Comparison of ENCODE assay signal across 8 cellular contexts in the genomic region with DNA sequence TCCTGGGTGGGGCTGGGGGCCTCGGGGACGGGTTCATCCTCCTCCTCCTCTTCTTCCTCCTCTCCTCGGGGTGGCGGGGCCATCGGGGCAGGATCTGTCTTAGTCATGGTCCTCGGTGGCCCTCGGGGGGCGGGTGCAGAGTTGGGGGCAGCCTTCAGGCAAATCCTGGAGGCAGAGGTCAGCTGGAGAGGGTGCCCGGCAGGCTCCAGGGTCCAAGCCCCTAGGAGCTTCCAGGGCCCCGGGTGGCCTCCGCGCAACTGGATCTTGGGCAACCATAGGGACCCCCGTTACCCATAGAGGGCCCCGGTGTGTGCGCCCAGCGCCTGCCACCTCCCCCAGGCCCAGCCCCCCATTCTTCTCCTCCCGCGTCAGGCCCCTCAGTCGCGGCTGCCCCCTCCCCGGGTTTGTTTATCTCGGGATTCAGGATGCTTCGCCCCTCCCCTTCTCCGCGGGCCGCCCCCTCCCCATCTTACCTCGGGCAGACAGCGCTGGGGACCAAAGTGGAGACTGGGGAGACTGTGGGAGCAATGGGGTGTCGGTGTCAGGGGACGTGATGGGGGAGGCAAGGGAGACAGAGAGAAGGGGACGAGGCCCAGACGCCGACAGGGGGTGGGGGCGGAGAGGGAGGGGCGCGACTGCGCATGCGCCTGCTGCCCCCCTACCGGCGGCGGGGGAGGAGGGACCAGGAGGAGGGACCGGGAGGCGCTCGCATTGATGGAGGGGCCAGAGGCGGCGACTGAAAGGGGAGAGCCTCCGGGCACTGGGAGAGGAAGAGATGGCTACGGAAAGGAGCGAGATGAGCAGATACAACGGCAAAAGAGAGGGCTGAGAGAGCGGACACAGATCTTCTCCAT. TPM values are rescaled to one million over a fixed set of nuclear protein-coding genes. Genes with fewer than 3 reads are reported as not detected.
A peak's percentile ranks its signal among the peaks of the same experiment; 100 is the strongest.
DNase-seq lines count a peak whose midpoint lies in the region; ATAC-seq and TF ChIP-seq lines count a peak whose summit lies in the region.

A gene with protein sequence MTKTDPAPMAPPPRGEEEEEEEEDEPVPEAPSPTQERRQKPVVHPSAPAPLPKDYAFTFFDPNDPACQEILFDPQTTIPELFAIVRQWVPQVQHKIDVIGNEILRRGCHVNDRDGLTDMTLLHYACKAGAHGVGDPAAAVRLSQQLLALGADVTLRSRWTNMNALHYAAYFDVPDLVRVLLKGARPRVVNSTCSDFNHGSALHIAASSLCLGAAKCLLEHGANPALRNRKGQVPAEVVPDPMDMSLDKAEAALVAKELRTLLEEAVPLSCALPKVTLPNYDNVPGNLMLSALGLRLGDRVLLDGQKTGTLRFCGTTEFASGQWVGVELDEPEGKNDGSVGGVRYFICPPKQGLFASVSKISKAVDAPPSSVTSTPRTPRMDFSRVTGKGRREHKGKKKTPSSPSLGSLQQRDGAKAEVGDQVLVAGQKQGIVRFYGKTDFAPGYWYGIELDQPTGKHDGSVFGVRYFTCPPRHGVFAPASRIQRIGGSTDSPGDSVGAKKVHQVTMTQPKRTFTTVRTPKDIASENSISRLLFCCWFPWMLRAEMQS (minus strand): TSS at position 623 of the 854 bp plus-strand sequence. CDS start 516 bp downstream, at position 107.

- no peak for ATAC-seq in GM21526 (IDR thresholded peaks at IDR 0.05; ENCODE audit: low FRiP score, unreplicated experiment)

- TF ChIP-seq POLR2A in erythroblast (IDR thresholded peaks at IDR 0.05; ENCODE audit: low read length): no peak

- no peaks in the 10 kb centered on the region for H3K9me3 ChIP-seq in mesodermal cell (ENCODE audit: control insufficient read depth, low read length)

- peaks cover 17% of the 10 kb centered on the region for H3K36me3 ChIP-seq in mesodermal cell (ENCODE audit: control insufficient read depth, insufficient read depth, low read length)

- WGBS in mesodermal cell (ENCODE audit: insufficient coverage in 2 of 2), 2 experiments: 4 to 5% methylated on average over 10 to 31 of the region's 51 CpGs

- H3K4me1 ChIP-seq in mesodermal cell (ENCODE audit: control insufficient read depth, insufficient read depth, low read length, poor library complexity, severe bottlenecking): peaks cover 4% of the 10 kb centered on the region

- H3K4me3 ChIP-seq in mesodermal cell (ENCODE audit: extremely low read depth, insufficient read depth, low read length, poor library complexity, severe bottlenecking): peak within 1 kb of the TSS; percentile 90

- peak in 13 of 14 donors; percentile 31 to 85 (median 70) for DNase-seq in C1 segment of cervical spinal cord (lab: John Stamatoyannopoulos, UW)
- DNase-seq in NCI-H1092 (lab: John Stamatoyannopoulos, UW): peak; percentile 57
- peak; percentile 18 to 36 for DNase-seq in activated CD8-positive, alpha-beta memory T cell treated with anti-CD3 and anti-CD28 coated beads for 4 hours (ENCODE audit: low read depth in 2 of 2)
- peak; percentile 28 to 33 for DNase-seq in erythroblast (lab: John Stamatoyannopoulos, UW)
- DNase-seq in stimulated activated CD8-positive, alpha-beta memory T cell treated with anti-CD3 and anti-CD28 coated beads, Interleukin-2, amount 100 ng/mL, for 48 hours (ENCODE audit: low read depth in 2 of 2): peak; percentile 29 to 47
- DNase-seq in SIG-M5 treated with dmso at 0.1 percent for 504 hours (lab: John Stamatoyannopoulos, UW; ENCODE audit: unreplicated experiment): no peak

- no peak within 1 kb of the TSS for H3K27ac ChIP-seq in mesodermal cell (ENCODE audit: low read depth, low read length, severe bottlenecking)

RNA-seq across cellular contexts. Expression of the gene that starts here (rescaled TPM):
- polyA plus RNA-seq in mesodermal cell (2013, experiment 1 of 2): 64.8 TPM
- polyA plus RNA-seq in mesodermal cell (2013, experiment 2 of 2): 53.5 TPM
